Comparison of ENCODE assay signal across 21 cellular contexts in genomic region chr2:119225926-119226325, GRCh38. TPM values are rescaled to one million over a fixed set of nuclear protein-coding genes. Genes with fewer than 3 reads are reported as not detected.
"Had no signal": no experiment of that assay in that cellular context is flagged by ENCODE, and none has a peak within 500 bp of the region (broad histone marks: within the 10 kb centered on the region; RNA-seq: fewer than 3 reads in every experiment).

No MANE protein-coding gene starts in this region.

- H3K27ac Mint-ChIP-seq: activated CD4-positive, alpha-beta T cell treated with anti-CD3 and anti-CD28 coated beads, Interleukin-2, amount 10 ng/mL, durations not matched to agents 7 days and 5 days; activated CD8-positive, alpha-beta T cell treated with anti-CD3 and anti-CD28 coated beads for 36 hours; activated naive CD8-positive, alpha-beta T cell treated with anti-CD3 and anti-CD28 coated beads, Interleukin-2, amount 50 U/mL, for 24 hours; activated T-helper 1 cell treated with anti-CD3 and anti-CD28 coated beads, Interleukin-12 subunit alpha, Interleukin-12 subunit beta, Interleukin-2, Interleukin-4 antibody, amounts not matched to agents 30 ng/mL and 10 ng/mL and 1 ng/mL, durations not matched to agents 14 hours and 24 hours and 36 hours; brain; dendritic cell treated with granulocyte-macrophage colony-stimulating factor and Interleukin-4, amounts not matched to agents 40 ng/mL and 50 ng/mL, for 4 days; progenitor cell of endocrine pancreas; stimulated activated naive CD8-positive, alpha-beta T cell treated with anti-CD3 and anti-CD28 coated beads, Interleukin-15, amount 100 ng/mL, for 72 hours had no signal

- H3K4me1 Mint-ChIP-seq: activated CD4-positive, alpha-beta T cell treated with anti-CD3 and anti-CD28 coated beads, Interleukin-2, amount 10 ng/mL, durations not matched to agents 7 days and 5 days; activated naive CD8-positive, alpha-beta T cell treated with anti-CD3 and anti-CD28 coated beads, Interleukin-2, amount 50 U/mL, for 24 hours; stimulated activated naive CD8-positive, alpha-beta T cell treated with anti-CD3 and anti-CD28 coated beads, Interleukin-15, amount 100 ng/mL, for 72 hours had no signal

- H3K4me3 Mint-ChIP-seq: activated CD4-positive, alpha-beta T cell treated with anti-CD3 and anti-CD28 coated beads, Interleukin-2, amount 10 ng/mL, durations not matched to agents 7 days and 5 days; activated CD8-positive, alpha-beta T cell treated with anti-CD3 and anti-CD28 coated beads for 36 hours; activated naive CD8-positive, alpha-beta T cell treated with anti-CD3 and anti-CD28 coated beads, Interleukin-2, amount 50 U/mL, for 24 hours; activated T-helper 1 cell treated with anti-CD3 and anti-CD28 coated beads, Interleukin-12 subunit alpha, Interleukin-12 subunit beta, Interleukin-2, Interleukin-4 antibody, amounts not matched to agents 30 ng/mL and 10 ng/mL and 1 ng/mL, durations not matched to agents 14 hours and 24 hours and 36 hours; dendritic cell treated with granulocyte-macrophage colony-stimulating factor and Interleukin-4, amounts not matched to agents 40 ng/mL and 50 ng/mL, for 4 days; stimulated activated naive CD8-positive, alpha-beta T cell treated with anti-CD3 and anti-CD28 coated beads, Interleukin-15, amount 100 ng/mL, for 72 hours had no signal

- H3K27ac ChIP-seq: foreskin keratinocyte, skin epidermis, suprapubic skin, tibial nerve, WERI-Rb-1 had no signal

- H3K9me3 ChIP-seq: suprapubic skin, tibial nerve had no signal

- H3K36me3 Mint-ChIP-seq: brain had no signal

- H3K9me3 Mint-ChIP-seq: activated CD4-positive, alpha-beta T cell treated with anti-CD3 and anti-CD28 coated beads, Interleukin-2, amount 10 ng/mL, durations not matched to agents 7 days and 5 days; activated CD8-positive, alpha-beta T cell treated with anti-CD3 and anti-CD28 coated beads for 36 hours; activated naive CD8-positive, alpha-beta T cell treated with anti-CD3 and anti-CD28 coated beads, Interleukin-2, amount 50 U/mL, for 24 hours; activated T-helper 1 cell treated with anti-CD3 and anti-CD28 coated beads, Interleukin-12 subunit alpha, Interleukin-12 subunit beta, Interleukin-2, Interleukin-4 antibody, amounts not matched to agents 30 ng/mL and 10 ng/mL and 1 ng/mL, durations not matched to agents 14 hours and 24 hours and 36 hours; brain; dendritic cell treated with granulocyte-macrophage colony-stimulating factor and Interleukin-4, amounts not matched to agents 40 ng/mL and 50 ng/mL, for 4 days; stimulated activated naive CD8-positive, alpha-beta T cell treated with anti-CD3 and anti-CD28 coated beads, Interleukin-15, amount 100 ng/mL, for 72 hours had no signal

- ATAC-seq: activated CD8-positive, alpha-beta T cell treated with anti-CD3 and anti-CD28 coated beads for 36 hours; activated naive CD8-positive, alpha-beta T cell treated with anti-CD3 and anti-CD28 coated beads, Interleukin-2, amount 50 U/mL, for 24 hours; foreskin keratinocyte; left ventricle myocardium superior; stimulated activated naive CD8-positive, alpha-beta T cell treated with anti-CD3 and anti-CD28 coated beads, Interleukin-15, amount 100 ng/mL, for 72 hours had no signal

- H3K36me3 ChIP-seq: suprapubic skin, tibial nerve, WERI-Rb-1 had no signal

- H3K4me3 ChIP-seq: skin epidermis, suprapubic skin, tibial nerve had no signal

- DNase-seq: activated CD4-positive, alpha-beta T cell treated with anti-CD3 and anti-CD28 coated beads, Interleukin-2, amount 10 ng/mL, durations not matched to agents 7 days and 5 days; activated CD4-positive, CD25-positive, alpha-beta regulatory T cell treated with anti-CD3 and anti-CD28 coated beads, Interleukin-2, amount 50 U/mL, for 72 hours; activated CD8-positive, alpha-beta T cell treated with anti-CD3 and anti-CD28 coated beads for 36 hours; activated gamma-delta T cell; activated naive CD4-positive, alpha-beta T cell treated with anti-CD3 and anti-CD28 coated beads, Interleukin-2, amount 50 U/mL, for 16 hours; activated naive CD8-positive, alpha-beta T cell treated with anti-CD3 and anti-CD28 coated beads, Interleukin-2, amount 50 U/mL, for 24 hours; effector CD8-positive, alpha-beta T cell; foreskin keratinocyte; hippocampal formation; left ventricle myocardium superior; stimulated activated CD4-positive, alpha-beta T cell treated with anti-CD3 and anti-CD28 coated beads, Interleukin-1b, Interleukin-23, amount 100 ng/mL, for 48 hours; stimulated activated naive CD8-positive, alpha-beta T cell treated with anti-CD3 and anti-CD28 coated beads, Interleukin-15, amount 100 ng/mL, for 72 hours; WERI-Rb-1 had no signal

- H3K4me1 ChIP-seq: foreskin keratinocyte had no signal

- H3K27me3 ChIP-seq: foreskin keratinocyte, suprapubic skin had no signal

RNA-seq across cellular contexts. Expression of gene STEAP3, which starts 2.3 kb away (rescaled TPM):
- polyA plus RNA-seq: neural cell had no signal
